ENCODE assay signal across 15 cellular contexts in the genomic region with DNA sequence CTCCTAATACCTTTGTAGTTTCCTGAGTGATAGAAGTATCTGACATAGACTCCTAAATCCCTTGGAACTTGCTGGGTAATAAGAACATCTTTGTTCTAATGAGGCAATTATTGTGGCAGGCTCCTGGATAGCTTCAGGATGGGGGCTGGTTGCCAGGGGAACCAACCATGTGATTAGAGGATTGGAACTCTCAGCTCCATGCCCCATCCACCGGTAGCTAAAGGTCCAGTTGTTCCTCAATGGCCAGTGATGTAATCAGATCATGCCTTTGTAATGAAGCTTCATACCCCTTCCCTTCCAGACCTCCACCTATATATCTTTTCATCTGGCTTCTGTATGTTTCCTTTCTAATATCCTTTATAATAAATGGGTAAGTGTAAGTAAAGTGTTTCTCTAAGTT.
DNase-seq lines count a peak whose midpoint lies in the region; TF ChIP-seq lines count a peak whose summit lies in the region.
"Had no signal": no experiment of that assay in that cellular context is flagged by ENCODE, and none has a peak within 500 bp of the region (broad histone marks: within the 10 kb centered on the region; RNA-seq: fewer than 3 reads in every experiment).

No MANE protein-coding gene starts in this region.

- no peak overlapping the region for H3K27ac ChIP-seq in neuronal stem cell (replicated peaks; ENCODE audit: low read length)
- H3K27ac ChIP-seq: C4-2B, GM23248 had no signal

- no peak overlapping the region for H3K4ac ChIP-seq in neuronal stem cell (ENCODE audit: low read length)

- H2BK12ac ChIP-seq in neuronal stem cell (ENCODE audit: low read length), result no peak overlapping the region

- H3K36me3 ChIP-seq in BE2C (no peaks in the 10 kb centered on the region), neuronal stem cell (replicated peaks in 1 of 2; ENCODE audit: control insufficient read depth in 2 of 2, insufficient read depth in 2 of 2, low read length in 2 of 2) (no peaks in the 10 kb centered on the region)
- H3K36me3 ChIP-seq: HAP-1 had no signal

- no peak overlapping the region for H3K4me3 ChIP-seq in BE2C (ENCODE audit: low read depth, low read length)
- H3K4me3 ChIP-seq in neuronal stem cell (ENCODE audit: low read length in 2 of 2), result no peak overlapping the region
- H3K4me3 ChIP-seq: GM23248, HAP-1 had no signal

- no peaks in the 10 kb centered on the region for H3K79me1 ChIP-seq in neuronal stem cell (ENCODE audit: low read depth, low read length)

- no peak overlapping the region for H3K18ac ChIP-seq in neuronal stem cell (ENCODE audit: low read length)

- H3K4me2 ChIP-seq in neuronal stem cell (ENCODE audit: insufficient read depth, low read length, poor library complexity, severe bottlenecking), result no peak overlapping the region

- H3K9me3 ChIP-seq in BE2C (no peaks in the 10 kb centered on the region), neuronal stem cell (replicated peaks in 1 of 2; ENCODE audit: control insufficient read depth in 2 of 2, insufficient read depth in 1 of 2, low read depth in 1 of 2, low read length in 2 of 2) (no peaks in the 10 kb centered on the region)
- H3K9me3 ChIP-seq: HAP-1 had no signal

- H3K9ac ChIP-seq in neuronal stem cell (ENCODE audit: low read depth, low read length, poor library complexity), result no peak overlapping the region
- H3K9ac ChIP-seq: GM23248 had no signal

- no CpG with 5 or more reads among the region's 1 CpG for WGBS in neuronal stem cell (ENCODE audit: extremely low coverage in 2 of 2, insufficient read length in 2 of 2, insufficient replicate concordance in 1 of 2), 2 donors

- H2BK15ac ChIP-seq in neuronal stem cell (ENCODE audit: low read length), result no peak overlapping the region

- H2BK120ac ChIP-seq in neuronal stem cell (ENCODE audit: low read depth, low read length), result no peak overlapping the region

- H3K27me3 ChIP-seq in BE2C, result no peaks in the 10 kb centered on the region; the same call in 1 of the 2 replicates
- no peaks in the 10 kb centered on the region for H3K27me3 ChIP-seq in neuronal stem cell (ENCODE audit: control insufficient read depth in 3 of 3, insufficient read depth in 3 of 3, low read depth in 1 of 3, low read length in 3 of 3)

- peak; percentile 63 for DNase-seq in BE2C
- DNase-seq in NCI-H146 (lab: John Stamatoyannopoulos, UW), result peak; percentile 32
- DNase-seq in SK-N-DZ (ENCODE audit: low spot score), result peak; percentile 59
- peak; percentile 17 for DNase-seq in neuronal stem cell (ENCODE audit: low spot score)
- DNase-seq in midbrain (lab: John Stamatoyannopoulos, UW), result no peak
- DNase-seq in NCI-H2029 (lab: John Stamatoyannopoulos, UW), result no peak
- no peak for DNase-seq in GM03348 (ENCODE audit: low spot score)
- DNase-seq: ACHN; CD4-positive, alpha-beta T cell; DMS153; DMS79; GDM1; GM23248 had no signal

- TF ChIP-seq CTCF in BE2C (IDR thresholded peaks at IDR 0.05; ENCODE audit: low read depth, low read length), result 0 out of 2 replicates have a peak, but pooled peaks have one; percentile 5

- H2AK5ac ChIP-seq in neuronal stem cell (ENCODE audit: low read depth, low read length), result no peak overlapping the region

- no peak overlapping the region for H3K14ac ChIP-seq in neuronal stem cell (ENCODE audit: low read length)

- no peak overlapping the region for H4K91ac ChIP-seq in neuronal stem cell (ENCODE audit: low read depth, low read length, poor library complexity)

- H3K4me1 ChIP-seq in BE2C (peaks cover 33% of the 10 kb centered on the region), neuronal stem cell (ENCODE audit: control insufficient read depth in 2 of 2, insufficient read depth in 1 of 2, low read depth in 1 of 2, low read length in 2 of 2) (peaks cover 2 to 6% of the 10 kb centered on the region in 2 donors)
- H3K4me1 ChIP-seq: HAP-1 had no signal

- H2BK5ac ChIP-seq in neuronal stem cell (ENCODE audit: low read length), result no peak overlapping the region

- no peak overlapping the region for H3K23ac ChIP-seq in neuronal stem cell (ENCODE audit: low read depth, low read length, poor library complexity)

- H4K8ac ChIP-seq in neuronal stem cell (ENCODE audit: low read depth, low read length), result no peak overlapping the region

- H2AFZ ChIP-seq in neuronal stem cell (ENCODE audit: low read length), result peak overlapping the region; percentile 70

Comparison
In these comparisons a context has a peak if more than half of its experiments do, and no peak if none do; other contexts are left out.
1. DNase-seq: peak in BE2C (single experiment), NCI-H146 (single experiment), SK-N-DZ (single experiment) and neuronal stem cell (single experiment); none in midbrain (single experiment), NCI-H2029 (single experiment) and GM03348 (single experiment).